In the genomic region with DNA sequence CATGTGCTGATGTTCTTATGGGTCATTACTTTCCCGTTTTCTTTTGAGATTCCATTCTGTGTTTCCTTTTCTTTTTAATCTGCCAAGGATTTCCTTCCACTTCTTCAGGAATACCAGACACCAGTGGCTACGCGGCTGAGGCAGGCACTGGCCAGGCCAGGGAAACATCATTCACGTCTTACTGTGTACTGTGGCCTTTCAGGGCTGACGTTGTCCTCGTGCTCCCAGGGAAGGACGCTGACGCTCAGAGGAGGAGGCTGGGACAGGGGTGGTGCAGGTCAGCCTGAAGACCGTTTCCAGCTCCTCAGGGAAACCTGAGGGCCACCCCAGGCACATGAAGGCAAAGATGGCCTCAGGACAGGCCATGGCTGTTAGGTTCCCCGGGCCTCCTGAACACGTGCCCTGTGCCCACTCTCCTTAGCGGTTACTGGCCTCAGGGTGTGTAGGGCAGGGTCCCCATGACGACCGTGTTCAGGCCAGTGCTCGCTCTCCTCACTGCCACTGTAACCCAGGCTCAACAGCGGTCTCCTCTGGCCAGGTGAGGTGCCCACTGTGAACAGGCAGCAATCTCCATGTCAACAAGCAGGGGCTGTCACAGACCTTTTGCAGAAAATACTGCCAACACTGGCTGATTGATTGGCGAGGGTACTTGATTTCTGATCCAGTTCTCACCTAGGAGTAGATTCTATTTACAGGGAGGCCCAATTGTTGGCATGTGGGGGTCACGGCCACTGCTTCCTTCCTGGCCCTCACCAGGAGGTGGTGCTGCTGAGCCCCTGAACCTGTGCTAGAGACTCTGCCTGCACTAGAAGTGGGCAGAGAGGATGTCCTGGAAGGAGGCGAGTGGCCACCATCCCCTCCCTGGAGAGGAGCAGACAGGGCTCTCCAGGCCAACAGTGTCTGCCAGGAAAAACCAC, we compare ENCODE assay signal across 7 cellular contexts.
A peak's percentile ranks its signal among the peaks of the same experiment; 100 is the strongest.
DNase-seq lines count a peak whose midpoint lies in the region; ATAC-seq and TF ChIP-seq lines count a peak whose summit lies in the region.

No MANE protein-coding gene starts in this region.

- H3K4me3 ChIP-seq in GM12875 (ENCODE audit: low read depth, low read length): no peak overlapping the region
- H3K4me3 ChIP-seq in Panc1 (ENCODE audit: low read depth in 2 of 2, low read length in 2 of 2): no peak overlapping the region
- H3K4me3 ChIP-seq in cardiac fibroblast (replicated peaks in 1 of 2; ENCODE audit: low read depth in 2 of 2, low read length in 2 of 2): no peak overlapping the region

- H3K9me3 ChIP-seq in Panc1 (ENCODE audit: control insufficient read depth, insufficient read depth, low read depth, low read length): no peaks in the 10 kb centered on the region

- in situ Hi-C loops in Panc1 (cut with HindIII; ENCODE audit: low pct_unique_long_range_greater_than_20kb, low sequenced_read_pairs): no loop called here

- no TSS peak for BruUV-seq in Panc1 (replicated peaks; lab: Mats Ljungman, UMichigan)

- TF ChIP-seq CTCF in GM12875 (IDR thresholded peaks at IDR 0.05; ENCODE audit: borderline replicate concordance, insufficient read depth, low read depth, low read length) (peak; percentile 31; the same call in 1 of the 2 replicates), Panc1 (IDR thresholded peaks at IDR 0.05) (peak; percentile 75), cardiac fibroblast (IDR thresholded peaks at IDR 0.05; ENCODE audit: low read depth, low read length) (peak; percentile 72)

- no peaks in the 10 kb centered on the region for H3K4me1 ChIP-seq in Panc1 (ENCODE audit: control insufficient read depth, insufficient read depth, low read length)

- no peaks in the 10 kb centered on the region for H3K36me3 ChIP-seq in Panc1 (ENCODE audit: control insufficient read depth, insufficient read depth, low read length)

- intact Hi-C loops in Panc1 (cut with micrococcal nuclease; ENCODE audit: unreplicated experiment): loop anchor here (5.0 kb wide), 1 partner anchor 389 kb away; no protein-coding TSS in a partner anchor

- H3K27me3 ChIP-seq in Panc1 (ENCODE audit: control insufficient read depth, insufficient read depth, low read length): no peaks in the 10 kb centered on the region

- DNase-seq in Panc1 (ENCODE audit: low read depth, low spot score) (no peak), cardiac fibroblast (ENCODE audit: low read depth in 2 of 2) (peak; percentile 28 to 43), mesenteric fat pad (ENCODE audit: low spot score) (peak; percentile 88), NCI-H345 treated with DMSO at 0.1 percent for 48 hours (lab: John Stamatoyannopoulos, UW; ENCODE audit: unreplicated experiment) (no peak)

- POLR2A ChIA-PET in Panc1 (lab: Charles Lee): interaction anchor here (0.6 kb wide), 1 partner anchor 63 kb away, joined by 3 read pairs; no protein-coding TSS in a partner anchor

- ATAC-seq in Panc1 (no peak), GM19395 (IDR thresholded peaks at IDR 0.05; ENCODE audit: unreplicated experiment) (no peak), HG02885 (IDR thresholded peaks at IDR 0.05; ENCODE audit: poor library complexity, unreplicated experiment) (no peak)

- CTCF ChIA-PET in Panc1 (lab: Charles Lee): no interaction called here

- no peak overlapping the region for H3K27ac ChIP-seq in Panc1 (ENCODE audit: low read length)

Comparison
In these comparisons a context has a peak if more than half of its experiments do, and no peak if none do; other contexts are left out.
1. DNase-seq: peak in cardiac fibroblast (2 of 2) and mesenteric fat pad (single experiment); none in Panc1 (single experiment) and NCI-H345 treated with DMSO at 0.1 percent for 48 hours (single experiment).
2. Peak in every context shown above with its lines, with median percentiles within 50 percentile points of each other: CTCF ChIP-seq.